ENCODE assay signal across 2 cellular contexts in the genomic region with DNA sequence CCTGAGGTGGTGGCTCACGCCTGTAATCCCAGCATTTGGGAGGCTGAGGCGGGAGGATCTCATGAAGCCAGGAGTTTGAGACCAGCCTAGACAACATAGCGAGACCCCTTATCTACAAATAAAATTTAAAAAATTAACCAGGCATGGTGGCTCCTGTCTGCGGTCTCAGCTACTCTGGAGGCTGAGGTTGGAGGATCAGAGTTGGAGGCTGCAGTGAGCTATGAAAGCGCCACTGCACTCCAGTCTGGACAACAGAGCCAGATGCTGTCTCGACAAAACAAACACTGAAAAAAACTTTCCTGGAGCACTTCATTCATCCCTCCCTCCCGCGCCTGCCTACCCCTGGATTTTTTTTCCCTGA.
TF ChIP-seq lines count a peak whose summit lies in the region.

No MANE protein-coding gene starts in this region.

TF ChIP-seq in endothelial cell of umbilical vein, 7 proteins besides CTCF, POLR2A, EP300 and RAD21:
- TF ChIP-seq MYC (IDR thresholded peaks at IDR 0.05; ENCODE audit: low read depth, low read length) (no peak), FOS (IDR thresholded peaks at IDR 0.05; ENCODE audit: borderline replicate concordance, insufficient read depth, low read length) (no peak), POLR2AphosphoS5 (IDR thresholded peaks at IDR 0.05; ENCODE audit: insufficient read depth, low read depth, low read length) (no peak)

TF ChIP-seq in GM12891, 5 proteins besides CTCF, POLR2A, EP300 and RAD21:
- no peak for TF ChIP-seq PAX5 (IDR thresholded peaks at IDR 0.05; ENCODE audit: insufficient read depth, low read length, severe bottlenecking)
- TF ChIP-seq TAF1 (IDR thresholded peaks at IDR 0.05; ENCODE audit: low read depth, low read length), result no peak
- no peak for TF ChIP-seq SPI1 (IDR thresholded peaks at IDR 0.05; ENCODE audit: low read depth, low read length)
- no peak for TF ChIP-seq POLR2AphosphoS5 (IDR thresholded peaks at IDR 0.05; ENCODE audit: low read depth, low read length)
- TF ChIP-seq POU2F2 (IDR thresholded peaks at IDR 0.05; ENCODE audit: low read depth, low read length), result no peak
